Comparison of ENCODE assay signal across 8 cellular contexts in genomic region chr15:42056934-42057743, GRCh38. TPM values are rescaled to one million over a fixed set of nuclear protein-coding genes. Genes with fewer than 3 reads are reported as not detected.
DNase-seq lines count a peak whose midpoint lies in the region; ATAC-seq and TF ChIP-seq lines count a peak whose summit lies in the region.

No MANE protein-coding gene starts in this region.

- H3K4me1 ChIP-seq in mucosa of descending colon (ENCODE audit: low read depth), result peaks cover 6% of the 10 kb centered on the region

- peaks cover 26% of the 10 kb centered on the region for H3K4me1 Mint-ChIP-seq in CD14-positive monocyte

- peaks cover 8 to 20% (median 11%) of the 10 kb centered on the region in 3 donors for H3K27me3 Mint-ChIP-seq in CD14-positive monocyte (ENCODE audit: low read depth in 3 of 3)

- no peaks in the 10 kb centered on the region for H3K36me3 ChIP-seq in mucosa of descending colon (ENCODE audit: low read depth)

- no peaks in the 10 kb centered on the region for H3K9me3 ChIP-seq in mucosa of descending colon

- H3K4me3 ChIP-seq in mucosa of descending colon, result no peak overlapping the region

- H3K4me3 Mint-ChIP-seq in CD14-positive monocyte, result peak overlapping the region; percentile 63 to 75

- peak; percentile 92 for DNase-seq in CD14-positive monocyte (ENCODE audit: low spot score)
- peak; percentile 87 to 94 for DNase-seq in NOMO-1 (lab: John Stamatoyannopoulos, UW; ENCODE audit: unreplicated experiment in 2 of 2)
- DNase-seq in activated CD8-positive, alpha-beta memory T cell treated with anti-CD3 and anti-CD28 coated beads, Interleukin-2, amount 50 U/mL, for 4 hours, result peak; percentile 45
- DNase-seq in mucosa of descending colon, result peak; percentile 78 to 85 (median 81)
- peak; percentile 20 to 65 for DNase-seq in stimulated activated CD8-positive, alpha-beta memory T cell treated with anti-CD3 and anti-CD28 coated beads, Interleukin-7, amount 100 ng/mL, for 48 hours (ENCODE audit: extremely low read depth in 1 of 2, low read depth in 1 of 2)

- TF ChIP-seq CTCF in CD14-positive monocyte (IDR thresholded peaks at IDR 0.05) (peak; percentile 70), mucosa of descending colon (IDR thresholded peaks at IDR 0.05) (peak; percentile 36)

- H3K9me3 Mint-ChIP-seq in CD14-positive monocyte, result no peaks in the 10 kb centered on the region

- H3K36me3 Mint-ChIP-seq in CD14-positive monocyte, result peaks cover 0 to 2% of the 10 kb centered on the region in 2 donors

- intact Hi-C loops in CD14-positive monocyte (cut with micrococcal nuclease) (loop anchor here (2.0 to 5.0 kb wide), 2 partner anchors 68 to 70 kb away; no protein-coding TSS in a partner anchor), mucosa of descending colon (cut with DNase I, micrococcal nuclease) (loop anchor here in 1 of 2 donors (5.0 kb wide), 1 partner anchor 70 kb away; no protein-coding TSS in a partner anchor)

- ATAC-seq in HG03064 (IDR thresholded peaks at IDR 0.05; ENCODE audit: low read depth, unreplicated experiment) (peak; percentile 65), esophagus mucosa (peak; percentile 96), mucosa of descending colon (peak; percentile 94), GM19452 (IDR thresholded peaks at IDR 0.05; ENCODE audit: unreplicated experiment) (no peak)

- H3K27ac Mint-ChIP-seq in CD14-positive monocyte, result peak overlapping the region; percentile 44 to 97 (median 90)

RNA-seq across cellular contexts. Expression of gene PLA2G4E, which starts 36.3 kb away (rescaled TPM):
- polyA plus RNA-seq in CD14-positive monocyte, result not detected
- total RNA-seq in esophagus mucosa (18.1 TPM), mucosa of descending colon (under 1 TPM; 0.06 to 0.27 (median 0.09) TPM)

RNA-seq across cellular contexts. Expression of gene PLA2G4D, which starts 37.2 kb away (rescaled TPM):
- not detected for polyA plus RNA-seq in CD14-positive monocyte
- total RNA-seq in esophagus mucosa (1.5 TPM), mucosa of descending colon (under 1 TPM; 0.35 to 0.51 (median 0.49) TPM)

Comparison
In these comparisons a context has a peak if more than half of its experiments do, and no peak if none do; other contexts are left out.
1. RNA of gene PLA2G4E, which starts 36.3 kb away (total RNA-seq): 18.1 TPM in esophagus mucosa (single experiment); 0.06 to 0.27 TPM in mucosa of descending colon; every median in the first group is over 10 times any median in the second.
2. Peak in every context shown above with its lines, with median percentiles within 50 percentile points of each other: DNase-seq.